32 cellular contexts compared by ENCODE assay signal in genomic region chr17:50467855-50468119, GRCh38. TPM values are rescaled to one million over a fixed set of nuclear protein-coding genes. Genes with fewer than 3 reads are reported as not detected.
A peak's percentile ranks its signal among the peaks of the same experiment; 100 is the strongest.
DNase-seq lines count a peak whose midpoint lies in the region; ATAC-seq, FAIRE-seq and TF ChIP-seq lines count a peak whose summit lies in the region.
"Had no signal": no experiment of that assay in that cellular context is flagged by ENCODE, and none has a peak within 500 bp of the region (broad histone marks: within the 10 kb centered on the region; RNA-seq: fewer than 3 reads in every experiment).

No MANE protein-coding gene starts in this region.

- TF ChIP-seq CTCF in natural killer cell (IDR thresholded peaks at IDR 0.05) (no peak), H1 (IDR thresholded peaks at IDR 0.05; ENCODE audit: control extremely low read depth in 1 of 3, insufficient read depth in 1 of 3, low read depth in 1 of 3, low read length in 3 of 3) (no peak)

- H4K5ac ChIP-seq in H1 (ENCODE audit: insufficient read length, low read depth, low read length): no peak overlapping the region

- H2BK15ac ChIP-seq in H1 (ENCODE audit: low read length) (0 out of 2 replicates have a peak overlapping the region, but pooled peaks have one; percentile 29), neuronal stem cell (ENCODE audit: low read length) (no peak overlapping the region)

- TF ChIP-seq POLR2A in H1 (IDR thresholded peaks at IDR 0.05; ENCODE audit: control extremely low read depth in 1 of 2, low read depth in 2 of 2, low read length in 2 of 2): no peak

- no peak overlapping the region for H3K27ac Mint-ChIP-seq in natural killer cell treated with Interleukin-12 subunit alpha and Interleukin-12 subunit beta and Interleukin-15 and Interleukin-18, amount 100 ng/mL, for 72 hours
- no peak overlapping the region for H3K27ac Mint-ChIP-seq in natural killer cell
- H3K27ac Mint-ChIP-seq: activated CD4-positive, alpha-beta memory T cell treated with anti-CD3 and anti-CD28 coated beads, Interleukin-2, amount 10 ng/mL, durations not matched to agents 7 days and 5 days; activated naive CD8-positive, alpha-beta T cell treated with anti-CD3 and anti-CD28 coated beads, Interleukin-2, amount 50 U/mL, for 24 hours; activated T-helper 2 cell treated with anti-CD3 and anti-CD28 coated beads, Interferon-gamma antibody, Interleukin-2, Interleukin-4, amounts not matched to agents 10 μg/mL and 5 μg/mL and 100 μg/mL, durations not matched to agents 14 hours and 24 hours and 36 hours; stimulated activated naive CD8-positive, alpha-beta T cell treated with anti-CD3 and anti-CD28 coated beads, Interleukin-15, Interleukin-2, amounts not matched to agents 100 ng/mL and 50 ng/mL, for 24 hours had no signal

- H3K27me3 Mint-ChIP-seq in natural killer cell treated with Interleukin-12 subunit alpha and Interleukin-12 subunit beta and Interleukin-15 and Interleukin-18, amount 100 ng/mL, for 72 hours: peaks cover 14 to 17% of the 10 kb centered on the region in 2 donors
- H3K27me3 Mint-ChIP-seq in natural killer cell (ENCODE audit: low read depth in 2 of 2): peaks cover 13 to 14% of the 10 kb centered on the region in 2 donors

- WGBS in H1 (ENCODE audit: extremely low coverage in 1 of 2, insufficient coverage in 1 of 2, insufficient read length in 1 of 2, insufficient replicate concordance in 2 of 2, low coverage in 1 of 2, low lambda C conversion rate in 2 of 2, missing lambda C conversion rate in 1 of 2), 2 experiments: 87% methylated on average over 3 of the region's 3 CpGs; no CpG with 5 or more reads in 1 of the 2 experiments
- WGBS in neuronal stem cell (ENCODE audit: extremely low coverage in 2 of 2, insufficient read length in 2 of 2, insufficient replicate concordance in 1 of 2), 2 donors: no CpG with 5 or more reads among the region's 3 CpGs

- H3K4me3 Mint-ChIP-seq in natural killer cell treated with Interleukin-12 subunit alpha and Interleukin-12 subunit beta and Interleukin-15 and Interleukin-18, amount 100 ng/mL, for 72 hours: peak overlapping the region; percentile 39
- no peak overlapping the region for H3K4me3 Mint-ChIP-seq in natural killer cell
- H3K4me3 Mint-ChIP-seq: activated CD4-positive, alpha-beta memory T cell treated with anti-CD3 and anti-CD28 coated beads, Interleukin-2, amount 10 ng/mL, durations not matched to agents 7 days and 5 days; activated naive CD8-positive, alpha-beta T cell treated with anti-CD3 and anti-CD28 coated beads, Interleukin-2, amount 50 U/mL, for 24 hours; stimulated activated naive CD8-positive, alpha-beta T cell treated with anti-CD3 and anti-CD28 coated beads, Interleukin-15, Interleukin-2, amounts not matched to agents 100 ng/mL and 50 ng/mL, for 24 hours had no signal

- H3K79me1 ChIP-seq in H1 (ENCODE audit: low read depth, low read length) (no peaks in the 10 kb centered on the region), neuronal stem cell (ENCODE audit: low read depth, low read length) (no peaks in the 10 kb centered on the region)

- no peak overlapping the region; the same call in 1 of the 2 replicates for H2BK20ac ChIP-seq in H1 (ENCODE audit: low read length)

- H3K9me3 ChIP-seq in H1 (ENCODE audit: insufficient read depth in 2 of 2, low read depth in 1 of 2, low read length in 1 of 2): no peaks in the 10 kb centered on the region
- peaks cover 6 to 8% of the 10 kb centered on the region in 2 donors for H3K9me3 ChIP-seq in neuronal stem cell (replicated peaks in 1 of 2; ENCODE audit: control insufficient read depth in 2 of 2, insufficient read depth in 1 of 2, low read depth in 1 of 2, low read length in 2 of 2)
- H3K9me3 ChIP-seq: A549, BE2C, Peyer's patch, SJSA1, thoracic aorta, vagina had no signal

- peak overlapping the region in 1 of 2 experiments; percentile 75; a peak in 1 of 4 replicates for H3K4me2 ChIP-seq in H1 (ENCODE audit: insufficient read depth in 1 of 2, low read depth in 2 of 2, low read length in 2 of 2)
- no peak overlapping the region for H3K4me2 ChIP-seq in neuronal stem cell (ENCODE audit: insufficient read depth, low read length, poor library complexity, severe bottlenecking)

- H3K27me3 ChIP-seq in H1 (replicated peaks in 1 of 4; ENCODE audit: control insufficient read depth in 3 of 4, extremely low read depth in 1 of 4, insufficient read depth in 3 of 4, low read length in 3 of 4) (peaks cover 8 to 39% (median 27%) of the 10 kb centered on the region in 4 experiments; a peak in 6 of 7 replicates), neuronal stem cell (ENCODE audit: control insufficient read depth in 3 of 3, insufficient read depth in 3 of 3, low read depth in 1 of 3, low read length in 3 of 3) (peaks cover 16 to 71% (median 53%) of the 10 kb centered on the region in 3 experiments)
- H3K27me3 ChIP-seq: vagina had no signal

- H3K27ac ChIP-seq in H1 (ENCODE audit: low read depth, low read length): no peak overlapping the region
- H3K27ac ChIP-seq in neuronal stem cell (replicated peaks; ENCODE audit: low read length): no peak overlapping the region
- H3K27ac ChIP-seq: SJSA1, thoracic aorta, vagina had no signal

- FAIRE-seq in H1 (lab: Jason Lieb, UNC): no peak
- FAIRE-seq: A549, G401.6, HTR-8/SVneo had no signal

- no peak overlapping the region for H2AK5ac ChIP-seq in H1 (ENCODE audit: low read depth, low read length)
- peak overlapping the region; percentile 88 for H2AK5ac ChIP-seq in neuronal stem cell (ENCODE audit: low read depth, low read length)

- H2AFZ ChIP-seq in H1 (ENCODE audit: low read length) (no peak overlapping the region), neuronal stem cell (ENCODE audit: low read length) (no peak overlapping the region)

- no peak overlapping the region for H4K8ac ChIP-seq in H1 (ENCODE audit: extremely low read depth, insufficient read depth, low read length)
- no peak overlapping the region for H4K8ac ChIP-seq in neuronal stem cell (ENCODE audit: low read depth, low read length)

- H4K91ac ChIP-seq in H1 (replicated peaks; ENCODE audit: insufficient read length, low read length): no peak overlapping the region
- no peak overlapping the region for H4K91ac ChIP-seq in neuronal stem cell (ENCODE audit: low read depth, low read length, poor library complexity)

- H2BK120ac ChIP-seq in H1 (replicated peaks; ENCODE audit: low read depth, low read length): no peak overlapping the region
- H2BK120ac ChIP-seq in neuronal stem cell (ENCODE audit: low read depth, low read length): no peak overlapping the region

- H3K9me3 Mint-ChIP-seq in natural killer cell treated with Interleukin-12 subunit alpha and Interleukin-12 subunit beta and Interleukin-15 and Interleukin-18, amount 100 ng/mL, for 72 hours: no peaks in the 10 kb centered on the region
- no peaks in the 10 kb centered on the region for H3K9me3 Mint-ChIP-seq in natural killer cell
- H3K9me3 Mint-ChIP-seq: activated CD4-positive, alpha-beta memory T cell treated with anti-CD3 and anti-CD28 coated beads, Interleukin-2, amount 10 ng/mL, durations not matched to agents 7 days and 5 days; activated naive CD8-positive, alpha-beta T cell treated with anti-CD3 and anti-CD28 coated beads, Interleukin-2, amount 50 U/mL, for 24 hours; activated T-helper 2 cell treated with anti-CD3 and anti-CD28 coated beads, Interferon-gamma antibody, Interleukin-2, Interleukin-4, amounts not matched to agents 10 μg/mL and 5 μg/mL and 100 μg/mL, durations not matched to agents 14 hours and 24 hours and 36 hours; stimulated activated naive CD8-positive, alpha-beta T cell treated with anti-CD3 and anti-CD28 coated beads, Interleukin-15, Interleukin-2, amounts not matched to agents 100 ng/mL and 50 ng/mL, for 24 hours had no signal

- peaks cover 0 to 9% of the 10 kb centered on the region in 2 experiments for H4K20me1 ChIP-seq in H1 (replicated peaks in 1 of 2; ENCODE audit: control insufficient read depth in 1 of 2, insufficient read depth in 2 of 2, low read length in 2 of 2)

- H3K36me3 Mint-ChIP-seq in natural killer cell treated with Interleukin-12 subunit alpha and Interleukin-12 subunit beta and Interleukin-15 and Interleukin-18, amount 100 ng/mL, for 72 hours: no peaks in the 10 kb centered on the region
- no peaks in the 10 kb centered on the region for H3K36me3 Mint-ChIP-seq in natural killer cell

- no peak overlapping the region for H3K4me3 ChIP-seq in H1 (ENCODE audit: extremely low read depth in 1 of 4, insufficient read depth in 2 of 4, low read depth in 3 of 4, low read length in 4 of 4)
- no peak overlapping the region for H3K4me3 ChIP-seq in neuronal stem cell (ENCODE audit: low read length in 2 of 2)
- H3K4me3 ChIP-seq: A549, SJSA1 had no signal

- no peak for TF ChIP-seq RAD21 in H1 (IDR thresholded peaks at IDR 0.05 in 1 of 2, conservative IDR thresholded peaks at IDR 0.05 in 1 of 2; ENCODE audit: low read depth in 2 of 2, low read length in 2 of 2)

- peaks cover 7% of the 10 kb centered on the region; the same call in 1 of the 2 replicates for H3K23me2 ChIP-seq in H1 (ENCODE audit: low read depth, low read length)

- CTCF ChIA-PET in H1 (lab: Charles Lee; ENCODE audit: partially characterized antibody): interaction anchor here (0.7 to 8.8 kb wide), 7 partner anchors 11 to 155 kb away, joined by 3 to 49 read pairs (median 4); partner anchors contain the start of genes LRRC59 and RSAD1

- H3K23ac ChIP-seq in H1 (ENCODE audit: insufficient read length): no peak overlapping the region
- peak overlapping the region; percentile 58 for H3K23ac ChIP-seq in neuronal stem cell (ENCODE audit: low read depth, low read length, poor library complexity)

- ATAC-seq in natural killer cell treated with Interleukin-12 subunit alpha and Interleukin-12 subunit beta and Interleukin-15 and Interleukin-18, amount 100 ng/mL, for 72 hours: no peak
- ATAC-seq in natural killer cell: no peak
- ATAC-seq in HG02885 (IDR thresholded peaks at IDR 0.05; ENCODE audit: poor library complexity, unreplicated experiment): no peak
- no peak for ATAC-seq in GM19455 (IDR thresholded peaks at IDR 0.05; ENCODE audit: unreplicated experiment)
- ATAC-seq: activated CD4-positive, CD25-positive, alpha-beta regulatory T cell treated with anti-CD3 and anti-CD28 coated beads, Interleukin-2, amount 50 U/mL, for 24 hours; activated naive CD8-positive, alpha-beta T cell treated with anti-CD3 and anti-CD28 coated beads, Interleukin-2, amount 50 U/mL, for 24 hours; sciatic nerve had no signal

- H3K56ac ChIP-seq in H1 (replicated peaks; ENCODE audit: insufficient read length, low read depth, low read length): no peak overlapping the region

- no peak for TF ChIP-seq EP300 in H1 (IDR thresholded peaks at IDR 0.05; ENCODE audit: borderline replicate concordance in 1 of 2, low read depth in 2 of 2, low read length in 2 of 2)

- no peaks in the 10 kb centered on the region for H3K79me2 ChIP-seq in H1 (ENCODE audit: control insufficient read depth in 1 of 2, insufficient read depth in 2 of 2, low read length in 2 of 2)

- H3K18ac ChIP-seq in H1 (ENCODE audit: extremely low read depth, low read length): no peak overlapping the region
- H3K18ac ChIP-seq in neuronal stem cell (ENCODE audit: low read length): no peak overlapping the region

- H2BK5ac ChIP-seq in H1 (ENCODE audit: low read depth, low read length) (no peak overlapping the region), neuronal stem cell (ENCODE audit: low read length) (peak overlapping the region; percentile 78)

- H3K4me1 ChIP-seq in H1 (replicated peaks in 1 of 4; ENCODE audit: control insufficient read depth in 3 of 4, insufficient read depth in 4 of 4, low read length in 3 of 4): peaks cover 0 to 17% (median 7%) of the 10 kb centered on the region in 4 experiments; a peak in 6 of 7 replicates
- H3K4me1 ChIP-seq in neuronal stem cell (ENCODE audit: control insufficient read depth in 2 of 2, insufficient read depth in 1 of 2, low read depth in 1 of 2, low read length in 2 of 2): peaks cover 0 to 8% of the 10 kb centered on the region in 2 donors
- H3K4me1 ChIP-seq: BE2C had no signal

- POLR2A ChIA-PET in H1 (lab: Charles Lee; ENCODE audit: partially characterized antibody): interaction anchor here (0.8 to 2.4 kb wide), 5 partner anchors 8 to 251 kb away, joined by 3 to 10 read pairs (median 3); partner anchors contain the start of genes LUC7L3 and RSAD1

- 0 out of 2 replicates have a peak overlapping the region, but pooled peaks have one; percentile 27 for H2BK12ac ChIP-seq in H1 (ENCODE audit: low read depth, low read length)
- H2BK12ac ChIP-seq in neuronal stem cell (ENCODE audit: low read length): no peak overlapping the region

- no peaks in the 10 kb centered on the region; a peak in 1 of 8 replicates for H3K36me3 ChIP-seq in H1 (ENCODE audit: control insufficient read depth in 2 of 4, insufficient read depth in 4 of 4, low read length in 3 of 4)
- no peaks in the 10 kb centered on the region for H3K36me3 ChIP-seq in neuronal stem cell (replicated peaks in 1 of 2; ENCODE audit: control insufficient read depth in 2 of 2, insufficient read depth in 2 of 2, low read length in 2 of 2)
- H3K36me3 ChIP-seq: BE2C, thoracic aorta had no signal

- intact Hi-C loops in natural killer cell (cut with micrococcal nuclease): no loop called here
- intact Hi-C loops in head of caudate nucleus (cut with DNase I): no loop called here

- H3K14ac ChIP-seq in H1 (ENCODE audit: insufficient read length): no peak overlapping the region
- H3K14ac ChIP-seq in neuronal stem cell (ENCODE audit: low read length): no peak overlapping the region

- H3K4ac ChIP-seq in H1 (replicated peaks; ENCODE audit: insufficient read length, low read depth, low read length): peak overlapping the region; percentile 65
- no peak overlapping the region for H3K4ac ChIP-seq in neuronal stem cell (ENCODE audit: low read length)

- H3K9ac ChIP-seq in H1 (replicated peaks in 1 of 4; ENCODE audit: extremely low read depth in 1 of 4, low read depth in 3 of 4, low read length in 3 of 4) (no peak overlapping the region), neuronal stem cell (ENCODE audit: low read depth, low read length, poor library complexity) (no peak overlapping the region)

- no peak for DNase-seq in natural killer cell treated with Interleukin-12 subunit alpha and Interleukin-12 subunit beta and Interleukin-15 and Interleukin-18, amount 100 ng/mL, for 72 hours (ENCODE audit: low spot score)
- no peak for DNase-seq in natural killer cell
- DNase-seq in H1 (ENCODE audit: low read depth in 1 of 2, low spot score in 2 of 2): no peak
- DNase-seq in neuronal stem cell (ENCODE audit: low spot score): no peak
- no peak for DNase-seq in Ammon's horn (ENCODE audit: low spot score)
- no peak for DNase-seq in head of caudate nucleus
- DNase-seq: activated CD4-positive, alpha-beta memory T cell treated with anti-CD3 and anti-CD28 coated beads, Interleukin-2, amount 10 ng/mL, durations not matched to agents 7 days and 5 days; activated CD8-positive, alpha-beta memory T cell treated with anti-CD3 and anti-CD28 coated beads, Interleukin-2, amount 50 U/mL, for 48 hours; activated naive CD8-positive, alpha-beta T cell treated with anti-CD3 and anti-CD28 coated beads, Interleukin-2, amount 50 U/mL, for 24 hours; BE2C; HCEC 1CT; KBM-7; NCI-H1105 treated with DMSO at 0.1 percent for 48 hours; NCI-H2029 treated with DMSO at 0.1 percent for 48 hours; NCI-H226; Peyer's patch had no signal

- peaks cover 4 to 5% of the 10 kb centered on the region in 2 donors for H3K4me1 Mint-ChIP-seq in natural killer cell treated with Interleukin-12 subunit alpha and Interleukin-12 subunit beta and Interleukin-15 and Interleukin-18, amount 100 ng/mL, for 72 hours (ENCODE audit: low read depth in 2 of 2)
- H3K4me1 Mint-ChIP-seq in natural killer cell: peaks cover 5 to 12% of the 10 kb centered on the region in 2 donors

RNA-seq across cellular contexts. Expression of gene CHAD, which starts 0.9 kb away (rescaled TPM):
- not detected for total RNA-seq in natural killer cell treated with Interleukin-12 subunit alpha and Interleukin-12 subunit beta and Interleukin-15 and Interleukin-18, amount 100 ng/mL, for 72 hours
- under 1 TPM in 1 of 3 donors, not detected in 2; 0.60 TPM for total RNA-seq in natural killer cell
- 0.17 TPM in 1 of 2 replicates, not detected in the other for total RNA-seq in H1 (2021; fragmentation: NEBNext Ultra II Directional; extraction: Animal tissue kit (Norgen Biotek cat#: 25700))
- 0.03 and 0.06 TPM in 2 replicates for polyA plus RNA-seq in H1 (2011; rRNA removed)
- not detected for polyA plus RNA-seq in H1 (2011; cell fraction: cytosol; rRNA removed)
- polyA plus RNA-seq in H1 (2011; cell fraction: nucleus; rRNA removed): not detected
- 0.56 to 0.72 TPM (median 0.66 TPM) in 4 replicates for polyA plus RNA-seq in H1 (2012, experiment 1 of 2)
- polyA plus RNA-seq in H1 (2012, experiment 2 of 2): 0.12 TPM
- 0.28 TPM for polyA plus RNA-seq in H1 (2013, experiment 1 of 2)
- 0.44 TPM for polyA plus RNA-seq in H1 (2013, experiment 2 of 2)
- polyA minus RNA-seq in H1 (2011; rRNA and poly(A)+ RNA removed): not detected in 2 replicates
- polyA minus RNA-seq in H1 (2011; cell fraction: cytosol; rRNA and poly(A)+ RNA removed): not detected
- not detected for polyA minus RNA-seq in H1 (2011; cell fraction: nucleus; rRNA and poly(A)+ RNA removed)
- not detected for polyA plus RNA-seq in neuronal stem cell (2013, experiment 1 of 2)
- 0.04 TPM for polyA plus RNA-seq in neuronal stem cell (2013, experiment 2 of 2)
- total RNA-seq: activated CD4-positive, alpha-beta memory T cell treated with anti-CD3 and anti-CD28 coated beads, Interleukin-2, amount 10 ng/mL, durations not matched to agents 7 days and 5 days; activated T-helper 2 cell treated with anti-CD3 and anti-CD28 coated beads, Interferon-gamma antibody, Interleukin-2, Interleukin-4, amounts not matched to agents 10 μg/mL and 5 μg/mL and 100 μg/mL, durations not matched to agents 14 hours and 24 hours and 36 hours; glomerular endothelial cell; MCF 10A; sciatic nerve; SJSA1; thoracic aorta; vagina had no signal
- polyA plus RNA-seq: A549, neural cell had no signal

RNA-seq across cellular contexts. Expression of gene RSAD1, which starts 10.9 kb away (rescaled TPM):
- total RNA-seq in natural killer cell treated with Interleukin-12 subunit alpha and Interleukin-12 subunit beta and Interleukin-15 and Interleukin-18, amount 100 ng/mL, for 72 hours: 10 to 100 TPM; 34.3 to 54.2 TPM
- 10 to 100 TPM; 49.0 to 71.3 (median 56.5) TPM for total RNA-seq in natural killer cell
- 31.3 and 33.5 TPM in 2 replicates for total RNA-seq in H1 (2021; fragmentation: NEBNext Ultra II Directional; extraction: Animal tissue kit (Norgen Biotek cat#: 25700))
- 17.9 and 21.9 TPM in 2 replicates for polyA plus RNA-seq in H1 (2011; rRNA removed)
- 27.8 TPM for polyA plus RNA-seq in H1 (2011; cell fraction: cytosol; rRNA removed)
- 69.5 TPM for polyA plus RNA-seq in H1 (2011; cell fraction: nucleus; rRNA removed)
- polyA plus RNA-seq in H1 (2012, experiment 1 of 2): 19.7 to 31.1 TPM (median 26.9 TPM) in 4 replicates
- polyA plus RNA-seq in H1 (2012, experiment 2 of 2): 14.4 TPM
- polyA plus RNA-seq in H1 (2013, experiment 1 of 2): 16.6 TPM
- 14.4 TPM for polyA plus RNA-seq in H1 (2013, experiment 2 of 2)
- polyA minus RNA-seq in H1 (2011; rRNA and poly(A)+ RNA removed): 18.8 and 19.6 TPM in 2 replicates
- 22.9 TPM for polyA minus RNA-seq in H1 (2011; cell fraction: cytosol; rRNA and poly(A)+ RNA removed)
- polyA minus RNA-seq in H1 (2011; cell fraction: nucleus; rRNA and poly(A)+ RNA removed): 41.0 TPM
- 8.9 TPM for polyA plus RNA-seq in neuronal stem cell (2013, experiment 1 of 2)
- polyA plus RNA-seq in neuronal stem cell (2013, experiment 2 of 2): 8.5 TPM

RNA-seq across cellular contexts. Expression of gene MYCBPAP, which starts 40.5 kb away (rescaled TPM):
- total RNA-seq in natural killer cell treated with Interleukin-12 subunit alpha and Interleukin-12 subunit beta and Interleukin-15 and Interleukin-18, amount 100 ng/mL, for 72 hours: 1 to 10 TPM; 1.1 to 2.8 TPM
- total RNA-seq in natural killer cell: 1 to 10 TPM in 1 of 3 donors, under 1 TPM in 2; 0.26 to 4.9 (median 0.70) TPM
- 1.7 and 3.3 TPM in 2 replicates for total RNA-seq in H1 (2021; fragmentation: NEBNext Ultra II Directional; extraction: Animal tissue kit (Norgen Biotek cat#: 25700))
- 0.89 and 1.2 TPM in 2 replicates for polyA plus RNA-seq in H1 (2011; rRNA removed)
- polyA plus RNA-seq in H1 (2011; cell fraction: cytosol; rRNA removed): 2.8 TPM
- polyA plus RNA-seq in H1 (2011; cell fraction: nucleus; rRNA removed): 9.0 TPM
- polyA plus RNA-seq in H1 (2012, experiment 1 of 2): 0.88 to 2.6 TPM (median 2.1 TPM) in 4 replicates
- 1.0 TPM for polyA plus RNA-seq in H1 (2012, experiment 2 of 2)
- 0.85 TPM for polyA plus RNA-seq in H1 (2013, experiment 1 of 2)
- 0.68 TPM for polyA plus RNA-seq in H1 (2013, experiment 2 of 2)
- polyA minus RNA-seq in H1 (2011; rRNA and poly(A)+ RNA removed): 2.2 and 2.6 TPM in 2 replicates
- 2.4 TPM for polyA minus RNA-seq in H1 (2011; cell fraction: cytosol; rRNA and poly(A)+ RNA removed)
- polyA minus RNA-seq in H1 (2011; cell fraction: nucleus; rRNA and poly(A)+ RNA removed): 6.1 TPM
- 1.8 TPM for polyA plus RNA-seq in neuronal stem cell (2013, experiment 1 of 2)
- 2.2 TPM for polyA plus RNA-seq in neuronal stem cell (2013, experiment 2 of 2)
- total RNA-seq: left lobe of liver, SJSA1, vagina had no signal

RNA-seq across cellular contexts. Expression of gene ACSF2, which starts 41.8 kb away (rescaled TPM):
- total RNA-seq in natural killer cell treated with Interleukin-12 subunit alpha and Interleukin-12 subunit beta and Interleukin-15 and Interleukin-18, amount 100 ng/mL, for 72 hours: 10 to 100 TPM in 1 of 2 donors, 1 to 10 TPM in 1; 6.9 to 13.4 TPM
- 10 to 100 TPM; 24.2 to 40.6 (median 25.8) TPM for total RNA-seq in natural killer cell
- total RNA-seq in H1 (2021; fragmentation: NEBNext Ultra II Directional; extraction: Animal tissue kit (Norgen Biotek cat#: 25700)): 16.1 and 16.3 TPM in 2 replicates
- polyA plus RNA-seq in H1 (2011; rRNA removed): 14.5 and 19.7 TPM in 2 replicates
- 16.9 TPM for polyA plus RNA-seq in H1 (2011; cell fraction: cytosol; rRNA removed)
- polyA plus RNA-seq in H1 (2011; cell fraction: nucleus; rRNA removed): 63.8 TPM
- 15.8 to 18.7 TPM (median 17.3 TPM) in 4 replicates for polyA plus RNA-seq in H1 (2012, experiment 1 of 2)
- polyA plus RNA-seq in H1 (2012, experiment 2 of 2): 12.2 TPM
- polyA plus RNA-seq in H1 (2013, experiment 1 of 2): 20.7 TPM
- 18.9 TPM for polyA plus RNA-seq in H1 (2013, experiment 2 of 2)
- 29.2 and 34.5 TPM in 2 replicates for polyA minus RNA-seq in H1 (2011; rRNA and poly(A)+ RNA removed)
- 10.1 TPM for polyA minus RNA-seq in H1 (2011; cell fraction: cytosol; rRNA and poly(A)+ RNA removed)
- 29.0 TPM for polyA minus RNA-seq in H1 (2011; cell fraction: nucleus; rRNA and poly(A)+ RNA removed)
- 12.5 TPM for polyA plus RNA-seq in neuronal stem cell (2013, experiment 1 of 2)
- 13.0 TPM for polyA plus RNA-seq in neuronal stem cell (2013, experiment 2 of 2)
- polyA plus RNA-seq: neural cell had no signal
